9 cellular contexts compared by ENCODE assay signal in genomic region chr19:1210227-1210538, GRCh38. TPM values are rescaled to one million over a fixed set of nuclear protein-coding genes. Genes with fewer than 3 reads are reported as not detected.
DNase-seq lines count a peak whose midpoint lies in the region; ATAC-seq and TF ChIP-seq lines count a peak whose summit lies in the region.
"Had no signal": no experiment of that assay in that cellular context is flagged by ENCODE, and none has a peak within 500 bp of the region (broad histone marks: within the 10 kb centered on the region; RNA-seq: fewer than 3 reads in every experiment).

No MANE protein-coding gene starts in this region.

- H3K4me1 ChIP-seq in NT2/D1 (ENCODE audit: insufficient read depth, insufficient read length) (peaks cover 41% of the 10 kb centered on the region), psoas muscle (peaks cover 70% of the 10 kb centered on the region), Karpas-422 (ENCODE audit: low read length) (peaks cover 13% of the 10 kb centered on the region)

- no peaks in the 10 kb centered on the region for H3K9me2 ChIP-seq in Karpas-422 (replicated peaks; ENCODE audit: insufficient read depth, low read length)

- 77 to 93% (median 78%) methylated on average over 13 of the region's 13 CpGs for WGBS in psoas muscle, 3 donors

- H3K36me3 ChIP-seq in NT2/D1 (ENCODE audit: insufficient read depth, insufficient read length, low read length) = peaks cover 69% of the 10 kb centered on the region
- peaks cover 0 to 6% of the 10 kb centered on the region in 2 donors for H3K36me3 ChIP-seq in psoas muscle (ENCODE audit: insufficient read depth in 1 of 2, low read depth in 1 of 2)
- H3K36me3 ChIP-seq in Karpas-422 (ENCODE audit: insufficient read depth, low read length) = peaks cover 4% of the 10 kb centered on the region; the same call in 1 of the 2 replicates

- intact Hi-C loops in psoas muscle (cut with DNase I) = loop anchor here in 1 of 2 donors (10.0 kb wide), 1 partner anchor 285 kb away; the partner anchor contains the start of gene ARID3A

- H3K79me2 ChIP-seq in Karpas-422 (ENCODE audit: low read length) = peaks cover 85% of the 10 kb centered on the region

- no peak for ATAC-seq in psoas muscle
- ATAC-seq: right cardiac atrium had no signal

- DNase-seq in NT2/D1 (ENCODE audit: low read depth, low spot score) (no peak), epidermal melanocyte (ENCODE audit: insufficient read length, low spot score) (peak; percentile 40), psoas muscle (no peak), Karpas-422 (no peak), NCI-H2171 treated with DMSO at 0.1 percent for 48 hours (lab: John Stamatoyannopoulos, UW) (no peak), retina (no peak)
- DNase-seq: SIG-M5 had no signal

- H3K9ac ChIP-seq in NT2/D1 (ENCODE audit: insufficient read length, low read depth) = peak overlapping the region; percentile 57
- H3K9ac ChIP-seq in Karpas-422 (ENCODE audit: low read length) = no peak overlapping the region

- H3K27ac ChIP-seq in psoas muscle = peak overlapping the region; percentile 99
- H3K27ac ChIP-seq in Karpas-422 (ENCODE audit: low read length) = no peak overlapping the region

- peaks cover 25% of the 10 kb centered on the region for H4K20me1 ChIP-seq in Karpas-422 (ENCODE audit: insufficient read depth, low read depth, low read length)

- H3K4me3 ChIP-seq in NT2/D1 (ENCODE audit: insufficient read length, low read depth) (no peak overlapping the region), psoas muscle (peak overlapping the region; percentile 18), Karpas-422 (ENCODE audit: low read length) (no peak overlapping the region)
- H3K4me3 ChIP-seq: coronary artery had no signal

- no peak for TF ChIP-seq CTCF in psoas muscle (IDR thresholded peaks at IDR 0.05)

- no peak overlapping the region for H3K4me2 ChIP-seq in Karpas-422 (ENCODE audit: low read depth, low read length, poor library complexity, severe bottlenecking)

- H2AFZ ChIP-seq in Karpas-422 (ENCODE audit: low read length) = no peak overlapping the region

- H3K27me3 ChIP-seq in NT2/D1 (ENCODE audit: insufficient read depth, insufficient read length) (peaks cover 3% of the 10 kb centered on the region), psoas muscle (ENCODE audit: insufficient read depth in 3 of 3, low read length in 2 of 3) (no peaks in the 10 kb centered on the region), Karpas-422 (ENCODE audit: low read length) (no peaks in the 10 kb centered on the region)

- H3K9me3 ChIP-seq in NT2/D1 (ENCODE audit: insufficient read depth, low read length) (no peaks in the 10 kb centered on the region), psoas muscle (no peaks in the 10 kb centered on the region), Karpas-422 (ENCODE audit: low read length) (no peaks in the 10 kb centered on the region)

RNA-seq across cellular contexts. Expression of gene STK11, which starts 4.6 kb away (rescaled TPM):
- 10 to 100 TPM; 83.5 to 95.0 (median 88.3) TPM for total RNA-seq in psoas muscle
- polyA plus RNA-seq in psoas muscle = 100 to 1,000 TPM in 1 of 3 donors, 10 to 100 TPM in 2; 64.9 to 133 (median 83.4) TPM
- total RNA-seq in Karpas-422 (2014; rRNA removed; shearing (Covaris generic); ENCODE audit: low replicate concordance) = 40.3 and 102 TPM in 2 replicates

RNA-seq across cellular contexts. Expression of gene CBARP, which starts 27.6 kb away (rescaled TPM):
- 1 to 10 TPM in 2 of 4 donors, under 1 TPM in 2; 0.41 to 4.0 (median 1.5) TPM for total RNA-seq in psoas muscle
- 10 to 100 TPM in 1 of 3 donors, under 1 TPM in 2; 0.75 to 19.0 (median 0.88) TPM for polyA plus RNA-seq in psoas muscle
- total RNA-seq in Karpas-422 (2014; rRNA removed; shearing (Covaris generic); ENCODE audit: low replicate concordance) = 1.6 and 4.1 TPM in 2 replicates

RNA-seq across cellular contexts. Expression of gene ATP5F1D, which starts 31.4 kb away (rescaled TPM):
- 100 to 1,000 TPM; 362 to 759 (median 472) TPM for total RNA-seq in psoas muscle
- polyA plus RNA-seq in psoas muscle = 100 to 1,000 TPM; 310 to 858 (median 690) TPM
- total RNA-seq in Karpas-422 (2014; rRNA removed; shearing (Covaris generic); ENCODE audit: low replicate concordance) = 64.3 and 110 TPM in 2 replicates

RNA-seq across cellular contexts. Expression of gene SBNO2, which starts 36.1 kb away (rescaled TPM):
- total RNA-seq in psoas muscle = 100 to 1,000 TPM in 1 of 4 donors, 10 to 100 TPM in 3; 20.9 to 138 (median 76.9) TPM
- polyA plus RNA-seq in psoas muscle = 10 to 100 TPM; 18.5 to 47.2 (median 20.2) TPM
- total RNA-seq in Karpas-422 (2014; rRNA removed; shearing (Covaris generic); ENCODE audit: low replicate concordance) = 7.9 and 17.1 TPM in 2 replicates

RNA-seq across cellular contexts. Expression of gene MIDN, which starts 38.2 kb away (rescaled TPM):
- 100 to 1,000 TPM in 3 of 4 donors, 10 to 100 TPM in 1; 84.7 to 331 (median 217) TPM for total RNA-seq in psoas muscle
- polyA plus RNA-seq in psoas muscle = 100 to 1,000 TPM in 1 of 3 donors, 10 to 100 TPM in 2; 29.2 to 147 (median 36.4) TPM
- total RNA-seq in Karpas-422 (2014; rRNA removed; shearing (Covaris generic); ENCODE audit: low replicate concordance) = 21.4 and 40.5 TPM in 2 replicates
